1 cellular context compared by ENCODE assay signal in the genomic region with DNA sequence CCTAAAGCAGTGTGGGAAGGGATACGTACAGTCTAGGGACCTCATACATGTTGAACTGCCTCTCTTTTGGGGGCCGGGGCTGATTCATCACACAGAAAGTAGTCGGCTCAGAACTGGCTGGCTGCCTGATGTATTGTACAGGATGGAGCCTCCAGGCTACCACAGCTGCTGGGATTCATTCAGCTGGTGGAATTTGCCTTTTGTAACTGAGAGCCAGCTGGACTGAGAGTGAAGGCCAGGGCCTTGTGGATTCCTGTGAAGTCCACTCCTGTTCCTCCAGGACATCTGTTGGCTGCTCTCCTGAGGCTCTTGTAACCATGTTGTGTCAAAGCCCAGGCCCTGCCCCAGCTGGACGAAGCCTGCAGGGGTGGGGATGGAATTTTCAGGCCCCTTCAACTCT.
TF ChIP-seq lines count a peak whose summit lies in the region.

No MANE protein-coding gene starts in this region.

TF ChIP-seq in SK-N-SH, 30 proteins besides CTCF, POLR2A, EP300 and RAD21 (continued from another document):
- TF ChIP-seq SIN3A (IDR thresholded peaks at IDR 0.05; ENCODE audit: borderline replicate concordance, low read depth, low read length) (no peak), TCF12 (IDR thresholded peaks at IDR 0.05) (peak; percentile 44; the same call in 1 of the 2 replicates)
- TF ChIP-seq, protein P1, sequence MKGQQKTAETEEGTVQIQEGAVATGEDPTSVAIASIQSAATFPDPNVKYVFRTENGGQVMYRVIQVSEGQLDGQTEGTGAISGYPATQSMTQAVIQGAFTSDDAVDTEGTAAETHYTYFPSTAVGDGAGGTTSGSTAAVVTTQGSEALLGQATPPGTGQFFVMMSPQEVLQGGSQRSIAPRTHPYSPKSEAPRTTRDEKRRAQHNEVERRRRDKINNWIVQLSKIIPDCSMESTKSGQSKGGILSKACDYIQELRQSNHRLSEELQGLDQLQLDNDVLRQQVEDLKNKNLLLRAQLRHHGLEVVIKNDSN (IDR thresholded peaks at IDR 0.05; ENCODE audit: borderline replicate concordance, low read depth): no peak
